Comparison of ENCODE assay signal across 17 cellular contexts in the genomic region with DNA sequence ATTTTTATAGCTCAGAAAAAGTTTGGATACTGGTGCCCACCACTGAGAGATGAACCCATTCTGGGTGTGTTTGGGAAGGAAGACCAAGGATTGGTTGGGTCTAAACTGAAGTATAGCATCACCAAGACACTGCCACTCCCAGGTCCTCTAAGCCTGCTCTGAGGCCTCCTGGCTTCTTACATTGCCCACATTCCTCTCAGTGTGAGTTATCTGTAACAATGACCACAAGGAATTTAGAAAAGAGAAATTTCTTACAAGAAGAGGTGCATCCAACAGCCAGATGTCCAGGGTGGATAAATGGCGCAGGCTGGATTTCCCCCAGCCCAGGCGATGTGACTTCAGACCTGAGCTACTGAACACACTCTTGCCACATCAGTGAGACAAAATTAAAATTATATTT. TPM values are rescaled to one million over a fixed set of nuclear protein-coding genes. Genes with fewer than 3 reads are reported as not detected.
DNase-seq lines count a peak whose midpoint lies in the region; ATAC-seq and TF ChIP-seq lines count a peak whose summit lies in the region.
"Had no signal": no experiment of that assay in that cellular context is flagged by ENCODE, and none has a peak within 500 bp of the region (broad histone marks: within the 10 kb centered on the region; RNA-seq: fewer than 3 reads in every experiment).

No MANE protein-coding gene starts in this region.

- H3K36me3 ChIP-seq in SJSA1 (no peaks in the 10 kb centered on the region), uterus (no peaks in the 10 kb centered on the region)
- H3K36me3 ChIP-seq: gastrocnemius medialis, spleen, thoracic aorta had no signal

- H3K27me3 ChIP-seq in SJSA1 (replicated peaks), result no peaks in the 10 kb centered on the region
- H3K27me3 ChIP-seq in uterus, result no peaks in the 10 kb centered on the region

- intact Hi-C loops in uterus (cut with DNase I; ENCODE audit: low total_unique reads), result loop anchor here (10.0 kb wide), 1 partner anchor 125 kb away; no protein-coding TSS in a partner anchor

- no peaks in the 10 kb centered on the region for H3K9me3 ChIP-seq in SJSA1 (replicated peaks)
- no peaks in the 10 kb centered on the region for H3K9me3 ChIP-seq in uterus
- H3K9me3 ChIP-seq: gastrocnemius medialis, spleen, thoracic aorta had no signal

- H3K4me1 ChIP-seq in SJSA1 (replicated peaks), result peaks cover 30% of the 10 kb centered on the region
- no peaks in the 10 kb centered on the region for H3K4me1 ChIP-seq in uterus
- H3K4me1 ChIP-seq: gastrocnemius medialis had no signal

- H3K4me3 ChIP-seq in SJSA1, result no peak overlapping the region
- H3K4me3 ChIP-seq in fibroblast of mammary gland (ENCODE audit: control insufficient read depth, low read depth, low read length), result no peak overlapping the region
- no peak overlapping the region for H3K4me3 ChIP-seq in skeletal muscle cell (ENCODE audit: low read depth, low read length)
- no peak overlapping the region for H3K4me3 ChIP-seq in uterus
- H3K4me3 ChIP-seq: gastrocnemius medialis, GM23338, spleen, thoracic aorta had no signal

- ATAC-seq in GM19452 (IDR thresholded peaks at IDR 0.05; ENCODE audit: unreplicated experiment), result no peak
- ATAC-seq: gastrocnemius medialis, GM23338 had no signal

- DNase-seq in H4 (ENCODE audit: low spot score), result peak; percentile 66
- peak; percentile 88 to 90 for DNase-seq in SJSA1 (ENCODE audit: low read depth in 1 of 2, low spot score in 2 of 2)
- DNase-seq in fibroblast of mammary gland (ENCODE audit: low read depth), result peak; percentile 89
- peak; percentile 77 for DNase-seq in skeletal muscle cell (ENCODE audit: low read depth)
- no peak for DNase-seq in GM10266 (ENCODE audit: extremely low spot score)
- no peak for DNase-seq in NCI-H82 treated with DMSO at 0.1 percent for 48 hours (lab: John Stamatoyannopoulos, UW; ENCODE audit: unreplicated experiment)
- DNase-seq in uterus, result no peak
- DNase-seq: activated naive CD4-positive, alpha-beta T cell treated with anti-CD3 and anti-CD28 coated beads, Interleukin-2, amount 10 ng/mL, durations not matched to agents 7 days and 5 days; gastrocnemius medialis; kidney; NCI-H1436; NCI-H526 treated with DMSO at 0.1 percent for 48 hours; SHP77 treated with DMSO at 0.1 percent for 48 hours; spleen had no signal

- TF ChIP-seq CTCF in fibroblast of mammary gland (conservative IDR thresholded peaks at IDR 0.05; ENCODE audit: control insufficient read depth, insufficient read depth, low read depth, low read length), result no peak
- no peak for TF ChIP-seq CTCF in GM10266 (IDR thresholded peaks at IDR 0.05; ENCODE audit: control insufficient read depth, insufficient read depth, low read depth, missing control alignments)
- no peak for TF ChIP-seq CTCF in uterus (IDR thresholded peaks at IDR 0.05)

- TF ChIP-seq POLR2A in uterus (IDR thresholded peaks at IDR 0.05), result no peak

- peak overlapping the region; percentile 92 for H3K27ac ChIP-seq in SJSA1
- no peak overlapping the region for H3K27ac ChIP-seq in uterus
- H3K27ac ChIP-seq: gastrocnemius medialis, spleen, thoracic aorta had no signal

RNA-seq across cellular contexts. Expression of a gene that starts 1.6 kb away (rescaled TPM):
- total RNA-seq in H4 (2014; rRNA removed; shearing (Covaris generic)), result not detected in 2 replicates
- total RNA-seq in SJSA1 (2014; rRNA removed; shearing (Covaris generic)), result 0.16 and 0.29 TPM in 2 replicates
- not detected for total RNA-seq in uterus
- total RNA-seq: gastrocnemius medialis, kidney, spleen, thoracic aorta had no signal

Comparison
In these comparisons a context has a peak if more than half of its experiments do, and no peak if none do; other contexts are left out.
1. DNase-seq: peak in H4 (single experiment), SJSA1 (2 of 2), fibroblast of mammary gland (single experiment) and skeletal muscle cell (single experiment); none in GM10266 (single experiment), NCI-H82 treated with DMSO at 0.1 percent for 48 hours (single experiment) and uterus (0 of 2).